ENCODE assay signal across 8 cellular contexts in genomic region chr21:8257083-8257799, GRCh38.
A peak's percentile ranks its signal among the peaks of the same experiment; 100 is the strongest.
DNase-seq lines count a peak whose midpoint lies in the region; ATAC-seq and TF ChIP-seq lines count a peak whose summit lies in the region.
"Not testable (repeated sequence)": the region's sequence is repeated elsewhere in the genome, so short reads cannot be mapped to it uniquely, and the experiment has no call there.

No MANE protein-coding gene starts in this region.

- H3K27ac Mint-ChIP-seq in CD8-positive, alpha-beta T cell; activated CD4-positive, alpha-beta memory T cell treated with anti-CD3 and anti-CD28 coated beads, Interleukin-2, amount 10 ng/mL, durations not matched to agents 7 days and 5 days; stimulated activated naive CD8-positive, alpha-beta T cell treated with anti-CD3 and anti-CD28 coated beads, Interleukin-15, amount 100 ng/mL, for 72 hours: not testable (repeated sequence)

- not testable (repeated sequence) for H3K9me3 Mint-ChIP-seq in CD8-positive, alpha-beta T cell; activated CD4-positive, alpha-beta memory T cell treated with anti-CD3 and anti-CD28 coated beads, Interleukin-2, amount 10 ng/mL, durations not matched to agents 7 days and 5 days; stimulated activated naive CD8-positive, alpha-beta T cell treated with anti-CD3 and anti-CD28 coated beads, Interleukin-15, amount 100 ng/mL, for 72 hours

- peak; percentile 0 to 66 (median 10) for DNase-seq in CD8-positive, alpha-beta T cell
- peak; percentile 70 for DNase-seq in T follicular helper cell (ENCODE audit: low read depth)
- peak; percentile 65 for DNase-seq in activated CD4-positive, alpha-beta memory T cell treated with anti-CD3 and anti-CD28 coated beads, Interleukin-2, amount 10 ng/mL, durations not matched to agents 7 days and 5 days
- DNase-seq in activated effector memory CD4-positive, alpha-beta T cell treated with Interleukin-2 at 50 U/mL for 16 hours: peak; percentile 9
- DNase-seq in effector memory CD4-positive, alpha-beta T cell: peak; percentile 0 to 67 (median 19)
- DNase-seq in right lobe of liver: peak in 2 of 3 donors; percentile 17 to 22
- peak; percentile 9 for DNase-seq in skeletal muscle cell (ENCODE audit: low read depth)
- peak; percentile 58 to 61 for DNase-seq in stimulated activated naive CD8-positive, alpha-beta T cell treated with anti-CD3 and anti-CD28 coated beads, Interleukin-15, amount 100 ng/mL, for 72 hours

- not testable (repeated sequence) for H3K36me3 ChIP-seq in CD8-positive, alpha-beta T cell (ENCODE audit: insufficient read depth, low read length); effector memory CD4-positive, alpha-beta T cell (ENCODE audit: control insufficient read depth, insufficient read depth, low read length); right lobe of liver

- H3K27ac ChIP-seq in CD8-positive, alpha-beta T cell (ENCODE audit: low read depth, low read length); effector memory CD4-positive, alpha-beta T cell (ENCODE audit: insufficient read depth, low read length, poor library complexity, severe bottlenecking); right lobe of liver: not testable (repeated sequence)

- not testable (repeated sequence) for H3K36me3 Mint-ChIP-seq in CD8-positive, alpha-beta T cell; activated CD4-positive, alpha-beta memory T cell treated with anti-CD3 and anti-CD28 coated beads, Interleukin-2, amount 10 ng/mL, durations not matched to agents 7 days and 5 days (ENCODE audit: low read depth)

- not testable (repeated sequence) for ATAC-seq in CD8-positive, alpha-beta T cell; right lobe of liver; stimulated activated naive CD8-positive, alpha-beta T cell treated with anti-CD3 and anti-CD28 coated beads, Interleukin-15, amount 100 ng/mL, for 72 hours

- H3K4me3 ChIP-seq in CD8-positive, alpha-beta T cell (ENCODE audit: low read depth, low read length); effector memory CD4-positive, alpha-beta T cell (ENCODE audit: insufficient read depth, low read depth, low read length, poor library complexity, severe bottlenecking); right lobe of liver; skeletal muscle cell (ENCODE audit: low read depth, low read length): not testable (repeated sequence)

- POLR2A ChIA-PET in CD8-positive, alpha-beta T cell (lab: Charles Lee); activated CD4-positive, alpha-beta memory T cell treated with anti-CD3 and anti-CD28 coated beads, Interleukin-2, amount 10 ng/mL, durations not matched to agents 7 days and 5 days (lab: Charles Lee): not testable (repeated sequence)

- not testable (repeated sequence) for H3K4me1 Mint-ChIP-seq in CD8-positive, alpha-beta T cell (ENCODE audit: low read depth); activated CD4-positive, alpha-beta memory T cell treated with anti-CD3 and anti-CD28 coated beads, Interleukin-2, amount 10 ng/mL, durations not matched to agents 7 days and 5 days; stimulated activated naive CD8-positive, alpha-beta T cell treated with anti-CD3 and anti-CD28 coated beads, Interleukin-15, amount 100 ng/mL, for 72 hours

- H3K4me3 Mint-ChIP-seq in CD8-positive, alpha-beta T cell; activated CD4-positive, alpha-beta memory T cell treated with anti-CD3 and anti-CD28 coated beads, Interleukin-2, amount 10 ng/mL, durations not matched to agents 7 days and 5 days; stimulated activated naive CD8-positive, alpha-beta T cell treated with anti-CD3 and anti-CD28 coated beads, Interleukin-15, amount 100 ng/mL, for 72 hours: not testable (repeated sequence)

- not testable (repeated sequence) for H3K4me1 ChIP-seq in CD8-positive, alpha-beta T cell (ENCODE audit: insufficient read depth, low read length); effector memory CD4-positive, alpha-beta T cell (ENCODE audit: control insufficient read depth, insufficient read depth, low read length, poor library complexity, severe bottlenecking); right lobe of liver

- not testable (repeated sequence) for TF ChIP-seq CTCF in CD8-positive, alpha-beta T cell (IDR thresholded peaks at IDR 0.05); right lobe of liver (IDR thresholded peaks at IDR 0.05)

- not testable (repeated sequence) for H3K27me3 Mint-ChIP-seq in CD8-positive, alpha-beta T cell (ENCODE audit: low read depth); activated CD4-positive, alpha-beta memory T cell treated with anti-CD3 and anti-CD28 coated beads, Interleukin-2, amount 10 ng/mL, durations not matched to agents 7 days and 5 days; stimulated activated naive CD8-positive, alpha-beta T cell treated with anti-CD3 and anti-CD28 coated beads, Interleukin-15, amount 100 ng/mL, for 72 hours

- not testable (repeated sequence) for TF ChIP-seq POLR2A in right lobe of liver (IDR thresholded peaks at IDR 0.05)

- intact Hi-C loops in CD8-positive, alpha-beta T cell (cut with DNase I, micrococcal nuclease); right lobe of liver (cut with DNase I): not testable (repeated sequence)

- H3K9me3 ChIP-seq in CD8-positive, alpha-beta T cell (ENCODE audit: low read length); effector memory CD4-positive, alpha-beta T cell (ENCODE audit: control insufficient read depth, low read length); right lobe of liver: not testable (repeated sequence)

- CTCF ChIA-PET in CD8-positive, alpha-beta T cell (lab: Charles Lee); activated CD4-positive, alpha-beta memory T cell treated with anti-CD3 and anti-CD28 coated beads, Interleukin-2, amount 10 ng/mL, durations not matched to agents 7 days and 5 days (lab: Charles Lee): not testable (repeated sequence)

- H3K27me3 ChIP-seq in CD8-positive, alpha-beta T cell (ENCODE audit: insufficient read depth, low read length); effector memory CD4-positive, alpha-beta T cell (replicated peaks; ENCODE audit: control insufficient read depth, insufficient read depth, low read length, poor library complexity, severe bottlenecking); right lobe of liver: not testable (repeated sequence)

- WGBS in right lobe of liver (ENCODE audit: insufficient coverage, low coverage, low lambda C conversion rate, missing lambda C conversion rate): no CpG with 5 or more reads among the region's 143 CpGs

Comparison
In these comparisons a context has a peak if more than half of its experiments do, and no peak if none do; other contexts are left out.
1. DNase-seq: peak in every context shown above with its lines; median percentile 70 in T follicular helper cell; 65 in activated CD4-positive, alpha-beta memory T cell treated with anti-CD3 and anti-CD28 coated beads, Interleukin-2, amount 10 ng/mL, durations not matched to agents 7 days and 5 days; 60 in stimulated activated naive CD8-positive, alpha-beta T cell treated with anti-CD3 and anti-CD28 coated beads, Interleukin-15, amount 100 ng/mL, for 72 hours; 20 in right lobe of liver; 19 in effector memory CD4-positive, alpha-beta T cell; 10 in CD8-positive, alpha-beta T cell; 9 in activated effector memory CD4-positive, alpha-beta T cell treated with Interleukin-2 at 50 U/mL for 16 hours; 9 in skeletal muscle cell.